ENCODE assay signal across 13 cellular contexts in genomic region chr10:20622522-20623270, GRCh38.
DNase-seq lines count a peak whose midpoint lies in the region; ATAC-seq and TF ChIP-seq lines count a peak whose summit lies in the region.
"Had no signal": no experiment of that assay in that cellular context is flagged by ENCODE, and none has a peak within 500 bp of the region (broad histone marks: within the 10 kb centered on the region; RNA-seq: fewer than 3 reads in every experiment).

No MANE protein-coding gene starts in this region.

- H3K36me3 ChIP-seq in ACC112 (ENCODE audit: insufficient read depth, low read length) (no peaks in the 10 kb centered on the region), breast epithelium (no peaks in the 10 kb centered on the region), OCI-LY7 (ENCODE audit: insufficient read depth, low read length) (no peaks in the 10 kb centered on the region)

- no peaks in the 10 kb centered on the region for H4K20me1 ChIP-seq in OCI-LY7 (ENCODE audit: insufficient read depth, low read length)

- H3K36me3 Mint-ChIP-seq in natural killer cell, result peaks cover 8% of the 10 kb centered on the region
- H3K36me3 Mint-ChIP-seq: activated naive CD4-positive, alpha-beta T cell treated with anti-CD3 and anti-CD28 coated beads, Interleukin-2, amount 50 U/mL, for 24 hours; CD8-positive, alpha-beta memory T cell; memory B cell had no signal

- H2AFZ ChIP-seq in ACC112 (ENCODE audit: low read length, unreplicated experiment) (peak overlapping the region; percentile 25), OCI-LY7 (ENCODE audit: low read length) (no peak overlapping the region)

- H3K27me3 ChIP-seq in ACC112 (ENCODE audit: insufficient read depth, low read length), result no peaks in the 10 kb centered on the region
- H3K27me3 ChIP-seq in breast epithelium, result no peaks in the 10 kb centered on the region

- H3K27me3 Mint-ChIP-seq in natural killer cell (ENCODE audit: low read depth in 2 of 2), result no peaks in the 10 kb centered on the region
- no peaks in the 10 kb centered on the region for H3K27me3 Mint-ChIP-seq in stimulated activated naive CD8-positive, alpha-beta T cell treated with anti-CD3 and anti-CD28 coated beads, Interleukin-15, amount 100 ng/mL, for 72 hours
- H3K27me3 Mint-ChIP-seq: activated naive CD4-positive, alpha-beta T cell treated with anti-CD3 and anti-CD28 coated beads, Interleukin-2, amount 50 U/mL, for 24 hours; CD8-positive, alpha-beta memory T cell; memory B cell had no signal

- DNase-seq in LNCaP clone FGC (ENCODE audit: low read depth), result peak; percentile 97
- no peak for DNase-seq in breast epithelium (ENCODE audit: low spot score in 2 of 2)
- DNase-seq in natural killer cell, result no peak
- no peak for DNase-seq in OCI-LY7 (ENCODE audit: low spot score)
- DNase-seq in stimulated activated naive CD8-positive, alpha-beta T cell treated with anti-CD3 and anti-CD28 coated beads, Interleukin-15, amount 100 ng/mL, for 72 hours, result no peak
- no peak for DNase-seq in SW 1271 (lab: John Stamatoyannopoulos, UW)
- DNase-seq: Karpas-422; stimulated activated naive CD4-positive, alpha-beta T cell had no signal

- ATAC-seq in natural killer cell (peak; percentile 75 to 83 (median 81)), HG02798 (IDR thresholded peaks at IDR 0.05; ENCODE audit: poor library complexity, unreplicated experiment) (no peak)
- ATAC-seq in stimulated activated naive CD8-positive, alpha-beta T cell treated with anti-CD3 and anti-CD28 coated beads, Interleukin-15, amount 100 ng/mL, for 72 hours, result no peak

- intact Hi-C loops in breast epithelium (cut with DNase I; ENCODE audit: low total_unique reads), result no loop called here
- intact Hi-C loops in natural killer cell (cut with micrococcal nuclease), result loop anchor here (1.0 to 2.0 kb wide), 2 partner anchors 26 to 104 kb away; no protein-coding TSS in a partner anchor
- intact Hi-C loops in OCI-LY7 (cut with micrococcal nuclease; ENCODE audit: unreplicated experiment), result no loop called here

- H3K4me3 Mint-ChIP-seq in natural killer cell, result no peak overlapping the region
- no peak overlapping the region for H3K4me3 Mint-ChIP-seq in stimulated activated naive CD8-positive, alpha-beta T cell treated with anti-CD3 and anti-CD28 coated beads, Interleukin-15, amount 100 ng/mL, for 72 hours
- H3K4me3 Mint-ChIP-seq: activated naive CD4-positive, alpha-beta T cell treated with anti-CD3 and anti-CD28 coated beads, Interleukin-2, amount 50 U/mL, for 24 hours; memory B cell had no signal

- H3K27ac Mint-ChIP-seq in natural killer cell, result no peak overlapping the region
- no peak overlapping the region for H3K27ac Mint-ChIP-seq in stimulated activated naive CD8-positive, alpha-beta T cell treated with anti-CD3 and anti-CD28 coated beads, Interleukin-15, amount 100 ng/mL, for 72 hours
- H3K27ac Mint-ChIP-seq: activated naive CD4-positive, alpha-beta T cell treated with anti-CD3 and anti-CD28 coated beads, Interleukin-2, amount 50 U/mL, for 24 hours; memory B cell had no signal

- H3K4me1 Mint-ChIP-seq in natural killer cell, result peaks cover 18 to 19% of the 10 kb centered on the region in 2 donors
- H3K4me1 Mint-ChIP-seq in stimulated activated naive CD8-positive, alpha-beta T cell treated with anti-CD3 and anti-CD28 coated beads, Interleukin-15, amount 100 ng/mL, for 72 hours, result no peaks in the 10 kb centered on the region
- H3K4me1 Mint-ChIP-seq: activated naive CD4-positive, alpha-beta T cell treated with anti-CD3 and anti-CD28 coated beads, Interleukin-2, amount 50 U/mL, for 24 hours; CD8-positive, alpha-beta memory T cell; memory B cell had no signal

- POLR2A ChIA-PET in OCI-LY7 (lab: Charles Lee), result interaction anchor here (1.3 kb wide), 1 partner anchor 9 kb away, joined by 3 read pairs; no protein-coding TSS in a partner anchor

- no TSS peak for BruUV-seq in OCI-LY7 (replicated peaks; lab: Mats Ljungman, UMichigan)

- H3K9me3 ChIP-seq in breast epithelium (no peaks in the 10 kb centered on the region), OCI-LY7 (ENCODE audit: low read length) (no peaks in the 10 kb centered on the region)

- CTCF ChIA-PET in OCI-LY7 (lab: Charles Lee; ENCODE audit: unreplicated experiment), result no interaction called here

- TF ChIP-seq CTCF in LNCaP clone FGC (IDR thresholded peaks at IDR 0.05; ENCODE audit: control insufficient read depth, extremely low read depth, insufficient read depth) (no peak), breast epithelium (IDR thresholded peaks at IDR 0.05) (no peak), natural killer cell (IDR thresholded peaks at IDR 0.05) (no peak), OCI-LY7 (conservative IDR thresholded peaks at IDR 0.05; ENCODE audit: low read length) (no peak)

- H3K4me3 ChIP-seq in ACC112 (ENCODE audit: low read depth, low read length), result 0 out of 2 replicates have a peak overlapping the region, but pooled peaks have one; percentile 21
- H3K4me3 ChIP-seq in LNCaP clone FGC (ENCODE audit: low read depth, low read length), result no peak overlapping the region
- no peak overlapping the region for H3K4me3 ChIP-seq in breast epithelium
- H3K4me3 ChIP-seq in OCI-LY7 (ENCODE audit: low read depth, low read length, poor library complexity, severe bottlenecking), result no peak overlapping the region

- H3K4me1 ChIP-seq in ACC112 (ENCODE audit: control insufficient read depth, insufficient read depth, low read length, unreplicated experiment), result peaks cover 10% of the 10 kb centered on the region
- H3K4me1 ChIP-seq in breast epithelium, result no peaks in the 10 kb centered on the region
- H3K4me1 ChIP-seq in OCI-LY7 (ENCODE audit: insufficient read depth, low read length, poor library complexity, severe bottlenecking), result no peaks in the 10 kb centered on the region

- peaks cover 3 to 4% of the 10 kb centered on the region in 2 donors for H3K9me3 Mint-ChIP-seq in natural killer cell
- H3K9me3 Mint-ChIP-seq in stimulated activated naive CD8-positive, alpha-beta T cell treated with anti-CD3 and anti-CD28 coated beads, Interleukin-15, amount 100 ng/mL, for 72 hours, result no peaks in the 10 kb centered on the region
- H3K9me3 Mint-ChIP-seq: activated naive CD4-positive, alpha-beta T cell treated with anti-CD3 and anti-CD28 coated beads, Interleukin-2, amount 50 U/mL, for 24 hours; memory B cell had no signal

- H3K27ac ChIP-seq in ACC112 (ENCODE audit: low read depth, low read length) (peak overlapping the region; percentile 23; the same call in 1 of the 2 replicates), breast epithelium (peak overlapping the region; percentile 35 to 48), OCI-LY7 (ENCODE audit: low read depth, low read length, poor library complexity, severe bottlenecking) (no peak overlapping the region)

- H3K4me2 ChIP-seq in OCI-LY7 (ENCODE audit: low read length), result no peak overlapping the region

- TF ChIP-seq POLR2A in breast epithelium (IDR thresholded peaks at IDR 0.05), result no peak

- no peaks in the 10 kb centered on the region for H3K79me2 ChIP-seq in ACC112 (ENCODE audit: control insufficient read depth, insufficient read depth, low read length, unreplicated experiment)
- no peaks in the 10 kb centered on the region for H3K79me2 ChIP-seq in OCI-LY7 (ENCODE audit: insufficient read depth, low read depth, low read length)

- H3K9me2 ChIP-seq in OCI-LY7 (ENCODE audit: insufficient read depth, low read length), result no peaks in the 10 kb centered on the region

Comparison
In these comparisons a context has a peak if more than half of its experiments do, and no peak if none do; other contexts are left out.
1. ATAC-seq: peak in natural killer cell (3 of 3); none in stimulated activated naive CD8-positive, alpha-beta T cell treated with anti-CD3 and anti-CD28 coated beads, Interleukin-15, amount 100 ng/mL, for 72 hours (single experiment) and HG02798 (single experiment).